Comparison of ENCODE assay signal across 1 cellular context in genomic region chr5:76451046-76451701, GRCh38.
TF ChIP-seq lines count a peak whose summit lies in the region.

No MANE protein-coding gene starts in this region.

TF ChIP-seq in HepG2, 621 proteins besides CTCF, POLR2A, EP300 and RAD21 (continued from another document):
- TF ChIP-seq ZBTB43 (CRISPR knock-in tag; conservative IDR thresholded peaks at IDR 0.05) (no peak), SMC3 (IDR thresholded peaks at IDR 0.05; ENCODE audit: low read length) (no peak), ZNF264 (CRISPR knock-in tag; IDR thresholded peaks at IDR 0.05) (no peak), GATAD1 (CRISPR knock-in tag; IDR thresholded peaks at IDR 0.05) (no peak), KDM2A (CRISPR knock-in tag; IDR thresholded peaks at IDR 0.05; ENCODE audit: borderline replicate concordance, low read depth) (no peak), ZNF652 (CRISPR knock-in tag; IDR thresholded peaks at IDR 0.05; ENCODE audit: borderline replicate concordance, low read depth) (no peak)
